ENCODE assay signal across 28 cellular contexts in genomic region chr14:21704340-21704737, GRCh38. TPM values are rescaled to one million over a fixed set of nuclear protein-coding genes. Genes with fewer than 3 reads are reported as not detected.
A peak's percentile ranks its signal among the peaks of the same experiment; 100 is the strongest.
DNase-seq lines count a peak whose midpoint lies in the region; ATAC-seq and TF ChIP-seq lines count a peak whose summit lies in the region.
"Had no signal": no experiment of that assay in that cellular context is flagged by ENCODE, and none has a peak within 500 bp of the region (broad histone marks: within the 10 kb centered on the region; RNA-seq: fewer than 3 reads in every experiment).

No MANE protein-coding gene starts in this region.

- no peak overlapping the region for H3K9ac ChIP-seq in GM23248
- H3K9ac ChIP-seq: BLaER1 treated with 17β-estradiol and CSF1 and Interleukin-3, amounts not matched to agents 10 nM and 100 nM had no signal

- H3K27me3 Mint-ChIP-seq in activated CD4-positive, alpha-beta T cell treated with anti-CD3 and anti-CD28 coated beads for 36 hours: peaks cover 10% of the 10 kb centered on the region

- no peaks in the 10 kb centered on the region for H3K79me2 ChIP-seq in GM23248 (ENCODE audit: insufficient read depth)

- H3K4me1 ChIP-seq in mucosa of descending colon (ENCODE audit: low read depth) (peaks cover 22% of the 10 kb centered on the region), GM23248 (ENCODE audit: insufficient read depth) (no peaks in the 10 kb centered on the region)
- H3K4me1 ChIP-seq: body of pancreas, Peyer's patch, suprapubic skin, vagina had no signal

- H3K27ac ChIP-seq in VCaP (peak overlapping the region; percentile 97), GM23248 (no peak overlapping the region)
- H3K27ac ChIP-seq: BLaER1 treated with 17β-estradiol and CSF1 and Interleukin-3, amounts not matched to agents 10 nM and 100 nM; body of pancreas; suprapubic skin; vagina had no signal

- no peaks in the 10 kb centered on the region for H4K20me1 ChIP-seq in GM23248 (ENCODE audit: insufficient read depth)

- H3K4me2 ChIP-seq in GM23248 (ENCODE audit: unreplicated experiment): no peak overlapping the region

- peaks cover 6% of the 10 kb centered on the region for H3K36me3 Mint-ChIP-seq in activated CD4-positive, alpha-beta T cell treated with anti-CD3 and anti-CD28 coated beads for 36 hours (ENCODE audit: low read depth)
- H3K36me3 Mint-ChIP-seq: immature natural killer cell had no signal

- DNase-seq in activated CD4-positive, alpha-beta T cell treated with anti-CD3 and anti-CD28 coated beads for 36 hours: no peak
- no peak for DNase-seq in activated CD4-positive, alpha-beta T cell treated with anti-CD3 and anti-CD28 coated beads for 4 hours
- DNase-seq in DMS153 (lab: John Stamatoyannopoulos, UW): peak; percentile 15
- DNase-seq in mucosa of descending colon: no peak
- no peak for DNase-seq in stimulated activated CD4-positive, alpha-beta T cell treated with anti-CD3 and anti-CD28 coated beads, Interleukin-15, amount 100 ng/mL, for 24 hours
- DNase-seq in A172 (ENCODE audit: low spot score): no peak
- no peak for DNase-seq in GM23248
- DNase-seq: activated naive CD4-positive, alpha-beta T cell treated with anti-CD3 and anti-CD28 coated beads, Interleukin-2, amount 50 U/mL, for 16 hours; body of pancreas; HFFc6; Kasumi-1; NCI-H1092 treated with DMSO at 0.1 percent for 48 hours; NCI-H2029 treated with DMSO at 0.1 percent for 48 hours; NCI-H446; Peyer's patch; stimulated activated CD4-positive, alpha-beta T cell treated with anti-CD3 and anti-CD28 coated beads, Interleukin-12 subunit alpha, Interleukin-12 subunit beta, amount 100 ng/mL, for 4 hours; T-helper 9 cell had no signal

- peak; percentile 67 for ATAC-seq in activated CD4-positive, alpha-beta T cell treated with anti-CD3 and anti-CD28 coated beads for 36 hours
- ATAC-seq in mucosa of descending colon: peak; percentile 82
- ATAC-seq: body of pancreas had no signal

- no peak overlapping the region for H3K4me3 ChIP-seq in mucosa of descending colon
- no peak overlapping the region for H3K4me3 ChIP-seq in GM23248
- H3K4me3 ChIP-seq: BLaER1 treated with 17β-estradiol and CSF1 and Interleukin-3, amounts not matched to agents 10 nM and 100 nM; body of pancreas; GM12878; Peyer's patch; suprapubic skin; vagina had no signal

- H3K4me1 Mint-ChIP-seq in activated CD4-positive, alpha-beta T cell treated with anti-CD3 and anti-CD28 coated beads for 36 hours: peaks cover 19% of the 10 kb centered on the region

- H3K9me3 Mint-ChIP-seq in activated CD4-positive, alpha-beta T cell treated with anti-CD3 and anti-CD28 coated beads for 36 hours (ENCODE audit: low read depth): peaks cover 5% of the 10 kb centered on the region

- intact Hi-C loops in activated CD4-positive, alpha-beta T cell treated with anti-CD3 and anti-CD28 coated beads for 36 hours (cut with DNase I, micrococcal nuclease): loop anchor here in 1 of 2 experiments (5.0 kb wide), 1 partner anchor 62 kb away; no protein-coding TSS in a partner anchor
- intact Hi-C loops in mucosa of descending colon (cut with DNase I, micrococcal nuclease): no loop called here

- in situ Hi-C loops in GM23248 (cut with MboI): no loop called here

- H3K27ac Mint-ChIP-seq in activated CD4-positive, alpha-beta T cell treated with anti-CD3 and anti-CD28 coated beads for 36 hours: peak overlapping the region; percentile 52
- H3K27ac Mint-ChIP-seq: HFFc6, immature natural killer cell had no signal

- TF ChIP-seq CTCF in VCaP (conservative IDR thresholded peaks at IDR 0.05) (no peak), mucosa of descending colon (IDR thresholded peaks at IDR 0.05) (no peak)

- H3K27me3 ChIP-seq in GM23248 (replicated peaks; ENCODE audit: insufficient read depth): no peaks in the 10 kb centered on the region
- H3K27me3 ChIP-seq: body of pancreas, Peyer's patch, suprapubic skin, vagina had no signal

- no peak overlapping the region for H2AFZ ChIP-seq in GM23248

- CTCF ChIA-PET in activated CD4-positive, alpha-beta T cell treated with anti-CD3 and anti-CD28 coated beads for 36 hours (lab: Charles Lee): interaction anchor here (1.0 to 1.3 kb wide), 3 partner anchors 19 to 49 kb away, joined by 3 to 6 read pairs (median 4); no protein-coding TSS in a partner anchor

- H3K9me3 ChIP-seq in mucosa of descending colon (peaks cover 7% of the 10 kb centered on the region), GM23248 (ENCODE audit: low read depth) (no peaks in the 10 kb centered on the region)
- H3K9me3 ChIP-seq: Peyer's patch, suprapubic skin, vagina had no signal

- no peaks in the 10 kb centered on the region for H3K36me3 ChIP-seq in mucosa of descending colon (ENCODE audit: low read depth)
- no peaks in the 10 kb centered on the region for H3K36me3 ChIP-seq in GM23248 (ENCODE audit: low read depth)
- H3K36me3 ChIP-seq: Peyer's patch, suprapubic skin, vagina had no signal

- POLR2A ChIA-PET in activated CD4-positive, alpha-beta T cell treated with anti-CD3 and anti-CD28 coated beads for 36 hours (lab: Charles Lee): interaction anchor here (0.5 kb wide), 1 partner anchor 12 kb away, joined by 8 read pairs; no protein-coding TSS in a partner anchor

- H3K4me3 Mint-ChIP-seq in activated CD4-positive, alpha-beta T cell treated with anti-CD3 and anti-CD28 coated beads for 36 hours: no peak overlapping the region
- H3K4me3 Mint-ChIP-seq: HFFc6, immature natural killer cell had no signal

- no peaks in the 10 kb centered on the region for H3F3A ChIP-seq in GM23248 (ENCODE audit: insufficient read depth)

- H3K9me2 ChIP-seq in GM23248 (ENCODE audit: insufficient read depth): no peaks in the 10 kb centered on the region

RNA-seq across cellular contexts. Expression of gene OR4E1, which starts 30.7 kb away (rescaled TPM):
- under 1 TPM; 0.07 to 0.11 TPM for total RNA-seq in activated CD4-positive, alpha-beta T cell treated with anti-CD3 and anti-CD28 coated beads for 36 hours
- total RNA-seq in mucosa of descending colon: not detected
- total RNA-seq in A172 (2014; rRNA removed; shearing (Covaris generic)): not detected in 2 replicates
- not detected in 2 replicates for total RNA-seq in GM23248 (2014; rRNA removed; shearing (Covaris generic))
- not detected in 2 replicates for polyA plus RNA-seq in GM23248 (2016; fragmentation: Nextera tagmentation; extraction: Ambion mirVana)
- total RNA-seq: A673, body of pancreas, GM12878, HFFc6, HT1080, lower leg skin, omental fat pad, Peyer's patch, SK-MEL-5, suprapubic skin, vagina had no signal
- polyA plus RNA-seq: GM12878, immature natural killer cell had no signal

RNA-seq across cellular contexts. Expression of gene OR4E2, which starts 50.7 kb away (rescaled TPM):
- total RNA-seq in activated CD4-positive, alpha-beta T cell treated with anti-CD3 and anti-CD28 coated beads for 36 hours: not detected
- total RNA-seq in mucosa of descending colon: not detected
- not detected in 2 replicates for total RNA-seq in A172 (2014; rRNA removed; shearing (Covaris generic))
- total RNA-seq in GM23248 (2014; rRNA removed; shearing (Covaris generic)): not detected in 2 replicates
- polyA plus RNA-seq in GM23248 (2016; fragmentation: Nextera tagmentation; extraction: Ambion mirVana): not detected in 2 replicates
- total RNA-seq: body of pancreas, GM12878, HFFc6, HT1080, lower leg skin, omental fat pad, Peyer's patch, SK-MEL-5, suprapubic skin, vagina had no signal
- polyA plus RNA-seq: GM12878, immature natural killer cell had no signal
